Comparison of ENCODE assay signal across 25 cellular contexts in the genomic region with DNA sequence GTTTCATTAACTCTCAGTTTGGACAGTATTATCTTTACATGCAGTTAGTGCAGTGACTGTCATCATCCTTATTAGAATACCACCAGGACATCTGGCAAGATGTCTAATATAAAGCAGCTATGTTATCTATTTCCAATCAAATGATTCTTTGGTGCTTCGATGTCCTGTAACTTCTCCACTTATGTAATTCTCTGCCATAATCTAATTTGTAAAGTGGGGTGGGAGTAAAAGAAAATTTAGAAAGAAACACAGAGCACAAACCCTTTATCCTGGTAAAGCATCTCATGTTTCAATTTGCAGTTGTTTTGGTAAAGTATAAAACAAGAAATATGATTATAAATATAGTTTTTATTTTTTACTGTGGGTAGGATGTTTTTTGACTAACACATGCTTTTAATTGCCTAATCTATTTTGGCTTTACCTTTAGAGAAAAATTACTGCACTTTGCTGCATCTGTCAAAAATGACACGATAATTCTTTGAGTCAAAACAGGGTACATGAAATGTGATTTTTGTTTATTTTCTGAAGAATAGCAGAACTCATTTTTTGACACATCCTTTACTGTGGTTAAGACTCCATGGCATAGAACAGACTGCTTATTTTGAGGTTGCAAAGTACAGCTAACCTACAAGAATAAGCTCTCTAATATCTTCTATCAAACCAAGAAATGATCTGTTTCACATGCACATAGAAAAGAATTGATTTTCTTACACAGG.
"Had no signal": no experiment of that assay in that cellular context is flagged by ENCODE, and none has a peak within 500 bp of the region (broad histone marks: within the 10 kb centered on the region; RNA-seq: fewer than 3 reads in every experiment).

No MANE protein-coding gene starts in this region.

- H3K36me3 Mint-ChIP-seq: natural killer cell; stimulated activated naive B cell treated with anti-CD40 and anti-IgM and Interleukin-4, amounts not matched to agents 10 μg/mL and 1 μg/mL and 100 μg/mL, for 72 hours had no signal

- H3K27me3 ChIP-seq: esophagus squamous epithelium, sigmoid colon, spleen, tibial nerve, upper lobe of left lung had no signal

- H3K4me1 ChIP-seq: esophagus squamous epithelium, psoas muscle, spleen, upper lobe of left lung had no signal

- H3K4me3 Mint-ChIP-seq: effector memory CD8-positive, alpha-beta T cell; memory B cell; natural killer cell; stimulated activated naive B cell treated with anti-CD40 and anti-IgM and Interleukin-4, amounts not matched to agents 10 μg/mL and 1 μg/mL and 100 μg/mL, for 72 hours; stimulated activated naive CD8-positive, alpha-beta T cell treated with anti-CD3 and anti-CD28 coated beads, Interleukin-15, Interleukin-2, amounts not matched to agents 100 ng/mL and 50 ng/mL, for 24 hours had no signal

- H3K4me1 Mint-ChIP-seq: memory B cell; natural killer cell; stimulated activated naive B cell treated with anti-CD40 and anti-IgM and Interleukin-4, amounts not matched to agents 10 μg/mL and 1 μg/mL and 100 μg/mL, for 72 hours had no signal

- H3K9me3 ChIP-seq: esophagus squamous epithelium, psoas muscle, sigmoid colon, spleen, thoracic aorta, tibial nerve, upper lobe of left lung had no signal

- DNase-seq: cortex of kidney; effector memory CD8-positive, alpha-beta T cell; erythroblast; esophagus squamous epithelium; hypothalamus; natural killer cell; nucleus accumbens; posterior cingulate gyrus; psoas muscle; right cardiac atrium; sigmoid colon; spleen; stimulated activated CD4-positive, alpha-beta T cell treated with anti-CD3 and anti-CD28 coated beads, Interleukin-4, amount 100 ng/mL, for 4 hours; stimulated activated naive B cell treated with anti-CD40 and anti-IgM and Interleukin-4, amounts not matched to agents 10 μg/mL and 1 μg/mL and 100 μg/mL, for 72 hours; upper lobe of left lung had no signal

- H3K27me3 Mint-ChIP-seq: effector memory CD8-positive, alpha-beta T cell; memory B cell; stimulated activated naive B cell treated with anti-CD40 and anti-IgM and Interleukin-4, amounts not matched to agents 10 μg/mL and 1 μg/mL and 100 μg/mL, for 72 hours; stimulated activated naive CD8-positive, alpha-beta T cell treated with anti-CD3 and anti-CD28 coated beads, Interleukin-15, Interleukin-2, amounts not matched to agents 100 ng/mL and 50 ng/mL, for 24 hours had no signal

- H3K27ac Mint-ChIP-seq: effector memory CD8-positive, alpha-beta T cell; natural killer cell; stimulated activated naive B cell treated with anti-CD40 and anti-IgM and Interleukin-4, amounts not matched to agents 10 μg/mL and 1 μg/mL and 100 μg/mL, for 72 hours; stimulated activated naive CD8-positive, alpha-beta T cell treated with anti-CD3 and anti-CD28 coated beads, Interleukin-15, Interleukin-2, amounts not matched to agents 100 ng/mL and 50 ng/mL, for 24 hours had no signal

- H3K36me3 ChIP-seq: esophagus squamous epithelium, sigmoid colon, spleen, thoracic aorta, tibial nerve, upper lobe of left lung had no signal

- H3K9me3 Mint-ChIP-seq: effector memory CD8-positive, alpha-beta T cell; memory B cell; natural killer cell; stimulated activated naive B cell treated with anti-CD40 and anti-IgM and Interleukin-4, amounts not matched to agents 10 μg/mL and 1 μg/mL and 100 μg/mL, for 72 hours; stimulated activated naive CD8-positive, alpha-beta T cell treated with anti-CD3 and anti-CD28 coated beads, Interleukin-15, Interleukin-2, amounts not matched to agents 100 ng/mL and 50 ng/mL, for 24 hours had no signal

- FAIRE-seq: endometrium, frontal cortex, keratinocyte, urothelium cell line had no signal

- H3K4me3 ChIP-seq: esophagus squamous epithelium, lung, psoas muscle, sigmoid colon, spleen, thoracic aorta, tibial nerve, upper lobe of left lung had no signal

- H3K27ac ChIP-seq: esophagus squamous epithelium, psoas muscle, sigmoid colon, spleen, thoracic aorta, tibial nerve, upper lobe of left lung had no signal

- ATAC-seq: effector memory CD8-positive, alpha-beta T cell; left lobe of liver; natural killer cell; psoas muscle; right cardiac atrium had no signal
